In genomic region chr11:6389921-6390717, GRCh38 we compare ENCODE assay signal across 8 cellular contexts. TPM values are rescaled to one million over a fixed set of nuclear protein-coding genes. Genes with fewer than 3 reads are reported as not detected.
A peak's percentile ranks its signal among the peaks of the same experiment; 100 is the strongest.
DNase-seq lines count a peak whose midpoint lies in the region; ATAC-seq, FAIRE-seq and TF ChIP-seq lines count a peak whose summit lies in the region.

Gene SMPD1 (plus strand): TSS chr11:6390474. CDS start chr11:6390599, 125 bp downstream.

- H3K27ac ChIP-seq in pancreas (peak within 1 kb of the TSS; percentile 82 to 94 (median 92)), thyroid gland (peak within 1 kb of the TSS; percentile 88 to 94 (median 89))

- DNase-seq in GM12865 (ENCODE audit: low read depth) (peak; percentile 95), NCI-H1105 (lab: John Stamatoyannopoulos, UW) (peak; percentile 86), SW480 (ENCODE audit: low spot score) (peak; percentile 94), Right ventricle myocardium superior (peak; percentile 97), pancreas (peak; percentile 92 to 97 (median 94)), thyroid gland (peak; percentile 95 to 96)
- peak; percentile 92 for DNase-seq in activated naive CD8-positive, alpha-beta T cell treated with anti-CD3 and anti-CD28 coated beads, Interleukin-2, amount 50 U/mL, for 24 hours

- H3K36me3 ChIP-seq in pancreas (no peaks in the 10 kb centered on the region), thyroid gland (no peaks in the 10 kb centered on the region)

- peak within 1 kb of the TSS; percentile 97 for H3K27ac Mint-ChIP-seq in activated naive CD8-positive, alpha-beta T cell treated with anti-CD3 and anti-CD28 coated beads, Interleukin-2, amount 50 U/mL, for 24 hours

- peak within 1 kb of the TSS; percentile 98 for H3K4me3 ChIP-seq in GM12865 (ENCODE audit: low read depth, low read length)
- peak within 1 kb of the TSS; percentile 60 to 83 (median 82) for H3K4me3 ChIP-seq in pancreas
- H3K4me3 ChIP-seq in thyroid gland (replicated peaks in 1 of 3), result peak within 1 kb of the TSS; percentile 37 to 75 (median 67)

- intact Hi-C loops in Right ventricle myocardium superior (cut with DNase I) (loop anchor here (5.0 kb wide), 1 partner anchor 32 kb away; no protein-coding TSS in a partner anchor), pancreas (cut with DNase I) (loop anchor here in 1 of 3 donors (10.0 kb wide), 1 partner anchor 115 kb away; no protein-coding TSS in a partner anchor), thyroid gland (cut with DNase I) (loop anchor here (10.0 kb wide), 1 partner anchor 105 kb away; the partner anchor contains the start of gene DNHD1)

- H3K9me3 Mint-ChIP-seq in activated naive CD8-positive, alpha-beta T cell treated with anti-CD3 and anti-CD28 coated beads, Interleukin-2, amount 50 U/mL, for 24 hours, result no peaks in the 10 kb centered on the region

- H3K27me3 ChIP-seq in pancreas (no peaks in the 10 kb centered on the region), thyroid gland (no peaks in the 10 kb centered on the region)

- no peaks in the 10 kb centered on the region for H3K27me3 Mint-ChIP-seq in activated naive CD8-positive, alpha-beta T cell treated with anti-CD3 and anti-CD28 coated beads, Interleukin-2, amount 50 U/mL, for 24 hours

- peaks cover 36% of the 10 kb centered on the region for H3K4me1 Mint-ChIP-seq in activated naive CD8-positive, alpha-beta T cell treated with anti-CD3 and anti-CD28 coated beads, Interleukin-2, amount 50 U/mL, for 24 hours

- H3K36me3 Mint-ChIP-seq in activated naive CD8-positive, alpha-beta T cell treated with anti-CD3 and anti-CD28 coated beads, Interleukin-2, amount 50 U/mL, for 24 hours (ENCODE audit: low read depth), result peaks cover 3% of the 10 kb centered on the region

- TF ChIP-seq CTCF in GM12865 (IDR thresholded peaks at IDR 0.05; ENCODE audit: insufficient read depth, low read depth, low read length, missing control alignments) (no peak), pancreas (IDR thresholded peaks at IDR 0.05) (no peak), thyroid gland (IDR thresholded peaks at IDR 0.05) (no peak)

- WGBS in pancreas, 2 donors, result 0% methylated on average over 49 to 62 of the region's 62 CpGs
- 2 to 6% methylated on average over 6 to 10 of the region's 62 CpGs for WGBS in thyroid gland, 2 donors

- no peak for FAIRE-seq in pancreas (lab: Jason Lieb, UNC)

- H3K9me3 ChIP-seq in pancreas (no peaks in the 10 kb centered on the region), thyroid gland (no peaks in the 10 kb centered on the region)

- peak in 1 of 2 donors; percentile 89 for TF ChIP-seq POLR2A in thyroid gland (IDR thresholded peaks at IDR 0.05)

- H3K4me3 Mint-ChIP-seq in activated naive CD8-positive, alpha-beta T cell treated with anti-CD3 and anti-CD28 coated beads, Interleukin-2, amount 50 U/mL, for 24 hours, result peak within 1 kb of the TSS; percentile 86

- ATAC-seq in HG02642 (IDR thresholded peaks at IDR 0.05; ENCODE audit: poor library complexity, unreplicated experiment), result peak; percentile 98
- ATAC-seq in activated naive CD8-positive, alpha-beta T cell treated with anti-CD3 and anti-CD28 coated beads, Interleukin-2, amount 50 U/mL, for 24 hours, result peak; percentile 85
- ATAC-seq in Right ventricle myocardium superior (ENCODE audit: poor library complexity), result peak; percentile 98
- ATAC-seq in pancreas, result peak; percentile 95 to 97 (median 96)

- H3K4me1 ChIP-seq in pancreas, result peaks cover 0 to 29% (median 9%) of the 10 kb centered on the region in 3 donors
- peaks cover 8 to 12% of the 10 kb centered on the region in 2 donors for H3K4me1 ChIP-seq in thyroid gland

RNA-seq across cellular contexts. Expression of gene SMPD1, which starts in this region (rescaled TPM):
- total RNA-seq in Right ventricle myocardium superior, result 51.6 TPM
- 10 to 100 TPM; 19.4 to 32.3 (median 28.4) TPM for total RNA-seq in pancreas
- 10 to 100 TPM; 30.6 to 62.0 TPM for polyA plus RNA-seq in pancreas
- 10 to 100 TPM; 39.6 to 82.4 (median 57.6) TPM for total RNA-seq in thyroid gland

Comparison
In these comparisons a context has a peak if more than half of its experiments do, and no peak if none do; other contexts are left out.
1. Peak in every context shown above with its lines: DNase-seq, ATAC-seq, H3K4me3 ChIP-seq and H3K27ac ChIP-seq.